1 cellular context compared by ENCODE assay signal in genomic region chr14:104752735-104753527, GRCh38.
A peak's percentile ranks its signal among the peaks of the same experiment; 100 is the strongest.
TF ChIP-seq lines count a peak whose summit lies in the region.

Gene SIVA1 (plus strand): TSS chr14:104753147. CDS start chr14:104753202, 55 bp downstream.

TF ChIP-seq in HepG2, 621 proteins besides CTCF, POLR2A, EP300 and RAD21 (continued from another document and continues in another):
- 0 out of 2 replicates have a peak, but pooled peaks have one; percentile 6 for TF ChIP-seq FOXP4 (CRISPR knock-in tag; IDR thresholded peaks at IDR 0.05)
- TF ChIP-seq TEF (CRISPR knock-in tag; IDR thresholded peaks at IDR 0.05): peak; percentile 31; the same call in 1 of the 2 replicates
- peak; percentile 8; the same call in 1 of the 2 replicates for TF ChIP-seq ZIK1 (CRISPR knock-in tag; IDR thresholded peaks at IDR 0.05; ENCODE audit: borderline replicate concordance, low read depth)
- peak; percentile 28; the same call in 1 of the 2 replicates for TF ChIP-seq POLR2AphosphoS2 (IDR thresholded peaks at IDR 0.05; ENCODE audit: low read depth, low read length)
- no peak; the same call in 1 of the 2 replicates for TF ChIP-seq ZNF280B (CRISPR knock-in tag; IDR thresholded peaks at IDR 0.05; ENCODE audit: borderline replicate concordance)
- peak; percentile 43 for TF ChIP-seq PHF5A (CRISPR knock-in tag; IDR thresholded peaks at IDR 0.05; ENCODE audit: low read depth, unreplicated experiment)
- no peak for TF ChIP-seq GLI4 (CRISPR knock-in tag; IDR thresholded peaks at IDR 0.05; ENCODE audit: borderline replicate concordance)
- peak; percentile 86 for TF ChIP-seq ATF7 (IDR thresholded peaks at IDR 0.05)
- 0 out of 2 replicates have a peak, but pooled peaks have one; percentile 12 for TF ChIP-seq ATF7 (CRISPR knock-in tag; IDR thresholded peaks at IDR 0.05)
- TF ChIP-seq BCL3 (CRISPR knock-in tag; IDR thresholded peaks at IDR 0.05): peak; percentile 36; the same call in 1 of the 2 replicates
- TF ChIP-seq PAF1 (CRISPR knock-in tag; IDR thresholded peaks at IDR 0.05): no peak; the same call in 1 of the 2 replicates
- TF ChIP-seq SRSF4 (IDR thresholded peaks at IDR 0.05; ENCODE audit: low read depth, low read length, poor library complexity, severe bottlenecking): no peak
- TF ChIP-seq STAT6 (CRISPR knock-in tag; IDR thresholded peaks at IDR 0.05; ENCODE audit: borderline replicate concordance): peak; percentile 63; the same call in 1 of the 2 replicates
- no peak for TF ChIP-seq MZF1 (CRISPR knock-in tag; IDR thresholded peaks at IDR 0.05; ENCODE audit: borderline replicate concordance)
- 0 out of 2 replicates have a peak, but pooled peaks have one; percentile 11 for TF ChIP-seq ZNF12 (CRISPR knock-in tag; IDR thresholded peaks at IDR 0.05)
- TF ChIP-seq ZNF550 (CRISPR knock-in tag; IDR thresholded peaks at IDR 0.05; ENCODE audit: borderline replicate concordance): no peak
- peak; percentile 44 for TF ChIP-seq HDAC2 (CRISPR knock-in tag; IDR thresholded peaks at IDR 0.05)
- TF ChIP-seq ZSCAN31 (CRISPR knock-in tag; IDR thresholded peaks at IDR 0.05; ENCODE audit: low read depth): peak; percentile 89
- TF ChIP-seq KDM4B (CRISPR knock-in tag; IDR thresholded peaks at IDR 0.05): peak; percentile 76; the same call in 1 of the 2 replicates
- no peak for TF ChIP-seq CCAR2 (optimal IDR thresholded peaks at IDR 0.05; ENCODE audit: low read depth, low read length)
- 0 out of 2 replicates have a peak, but pooled peaks have one; percentile 15 for TF ChIP-seq ZSCAN5A (CRISPR knock-in tag; IDR thresholded peaks at IDR 0.05; ENCODE audit: borderline replicate concordance)
- peak; percentile 96 for TF ChIP-seq E2F1 (CRISPR knock-in tag; IDR thresholded peaks at IDR 0.05)
- peak; percentile 92; the same call in 1 of the 2 replicates for TF ChIP-seq ZNF784 (CRISPR knock-in tag; IDR thresholded peaks at IDR 0.05; ENCODE audit: borderline replicate concordance)
- no peak for TF ChIP-seq ZSCAN22 (CRISPR knock-in tag; IDR thresholded peaks at IDR 0.05)
- TF ChIP-seq ZNF629 (CRISPR knock-in tag; conservative IDR thresholded peaks at IDR 0.05): no peak
- peak; percentile 46; the same call in 1 of the 2 replicates for TF ChIP-seq MTA1 (CRISPR knock-in tag; IDR thresholded peaks at IDR 0.05; ENCODE audit: borderline replicate concordance)
- peak; percentile 58 for TF ChIP-seq WIZ (CRISPR knock-in tag; IDR thresholded peaks at IDR 0.05)
- peak; percentile 86 for TF ChIP-seq YY1 (IDR thresholded peaks at IDR 0.05; ENCODE audit: insufficient read depth, insufficient replicate concordance, low read depth, low read length)
- TF ChIP-seq RFX5 (IDR thresholded peaks at IDR 0.05; ENCODE audit: low read depth, low read length): peak; percentile 87
- no peak; the same call in 1 of the 2 replicates for TF ChIP-seq ZNF563 (CRISPR knock-in tag; IDR thresholded peaks at IDR 0.05)
- TF ChIP-seq ZNF773 (CRISPR knock-in tag; IDR thresholded peaks at IDR 0.05; ENCODE audit: borderline replicate concordance): no peak
- peak; percentile 88 for TF ChIP-seq ZNF547 (CRISPR knock-in tag; IDR thresholded peaks at IDR 0.05)
- 0 out of 2 replicates have a peak, but pooled peaks have one; percentile 34 for TF ChIP-seq DNMT1 (CRISPR knock-in tag; IDR thresholded peaks at IDR 0.05)
- no peak for TF ChIP-seq JARID2 (CRISPR knock-in tag; IDR thresholded peaks at IDR 0.05; ENCODE audit: insufficient replicate concordance)
- 0 out of 2 replicates have a peak, but pooled peaks have one; percentile 8 for TF ChIP-seq ZNF142 (CRISPR knock-in tag; IDR thresholded peaks at IDR 0.05)
- no peak for TF ChIP-seq FOXJ3 (CRISPR knock-in tag; IDR thresholded peaks at IDR 0.05; ENCODE audit: borderline replicate concordance)
- TF ChIP-seq NCOA5 (CRISPR knock-in tag; IDR thresholded peaks at IDR 0.05): peak; percentile 55
- TF ChIP-seq ZNF160 (CRISPR knock-in tag; IDR thresholded peaks at IDR 0.05): 0 out of 2 replicates have a peak, but pooled peaks have one; percentile 15
- TF ChIP-seq ZNF230 (CRISPR knock-in tag; IDR thresholded peaks at IDR 0.05): 0 out of 2 replicates have a peak, but pooled peaks have one; percentile 72
